Comparison of ENCODE assay signal across 1 cellular context in genomic region chr9:3331801-3332200, GRCh38.
TF ChIP-seq lines count a peak whose summit lies in the region.

No MANE protein-coding gene starts in this region.

TF ChIP-seq in H1, 55 proteins besides CTCF, POLR2A, EP300 and RAD21 (continued from another document):
- TF ChIP-seq CHD7 (IDR thresholded peaks at IDR 0.05; ENCODE audit: insufficient replicate concordance, low read length): no peak
- TF ChIP-seq, protein P1, sequence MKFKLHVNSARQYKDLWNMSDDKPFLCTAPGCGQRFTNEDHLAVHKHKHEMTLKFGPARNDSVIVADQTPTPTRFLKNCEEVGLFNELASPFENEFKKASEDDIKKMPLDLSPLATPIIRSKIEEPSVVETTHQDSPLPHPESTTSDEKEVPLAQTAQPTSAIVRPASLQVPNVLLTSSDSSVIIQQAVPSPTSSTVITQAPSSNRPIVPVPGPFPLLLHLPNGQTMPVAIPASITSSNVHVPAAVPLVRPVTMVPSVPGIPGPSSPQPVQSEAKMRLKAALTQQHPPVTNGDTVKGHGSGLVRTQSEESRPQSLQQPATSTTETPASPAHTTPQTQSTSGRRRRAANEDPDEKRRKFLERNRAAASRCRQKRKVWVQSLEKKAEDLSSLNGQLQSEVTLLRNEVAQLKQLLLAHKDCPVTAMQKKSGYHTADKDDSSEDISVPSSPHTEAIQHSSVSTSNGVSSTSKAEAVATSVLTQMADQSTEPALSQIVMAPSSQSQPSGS (IDR thresholded peaks at IDR 0.05; ENCODE audit: low read length): no peak
- no peak for TF ChIP-seq SIN3A (conservative IDR thresholded peaks at IDR 0.05 in 1 of 2, IDR thresholded peaks at IDR 0.05 in 1 of 2; ENCODE audit: low read depth in 1 of 2, low read length in 2 of 2)
- TF ChIP-seq BCL11A (IDR thresholded peaks at IDR 0.05; ENCODE audit: low read depth in 2 of 2, low read length in 2 of 2): no peak
TF ChIP-seq in H1: peak in this region for 0.
